ENCODE assay signal across 7 cellular contexts in genomic region chr1:199847021-199847420, GRCh38.
"Had no signal": no experiment of that assay in that cellular context is flagged by ENCODE, and none has a peak within 500 bp of the region (broad histone marks: within the 10 kb centered on the region; RNA-seq: fewer than 3 reads in every experiment).

No MANE protein-coding gene starts in this region.

- H3K27ac Mint-ChIP-seq: IgD-negative memory B cell had no signal

- H3K4me2 ChIP-seq: KMS-11 had no signal

- H3K9ac ChIP-seq: KMS-11 had no signal

- H3K4me3 ChIP-seq: K562 had no signal

- DNase-seq: IMR-90, KBM-7, KG1 had no signal

- H3K4me3 Mint-ChIP-seq: IgD-negative memory B cell had no signal

- H3K4me1 Mint-ChIP-seq: IgD-negative memory B cell had no signal

- H3K27ac ChIP-seq: HL-60, KMS-11 had no signal
